In the genomic region with DNA sequence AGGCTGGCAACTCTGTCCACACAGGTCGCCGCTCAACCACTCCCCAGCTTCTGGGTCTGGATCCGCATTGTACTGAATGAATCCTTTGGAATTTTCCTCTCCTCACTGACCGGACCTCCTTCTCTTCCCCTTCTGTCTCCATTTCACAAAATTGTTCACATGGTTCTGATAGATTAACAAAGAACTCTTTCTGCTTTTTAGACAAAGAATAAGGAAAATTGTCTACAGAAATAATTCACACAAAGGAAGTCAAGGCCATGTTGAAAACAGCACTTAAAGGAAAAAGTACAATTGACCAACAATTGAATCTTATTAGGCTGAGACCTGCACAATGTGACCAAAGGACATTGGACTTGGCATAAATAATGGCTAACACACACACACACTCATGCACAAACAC, we compare ENCODE assay signal across 17 cellular contexts.
A peak's percentile ranks its signal among the peaks of the same experiment; 100 is the strongest.
DNase-seq lines count a peak whose midpoint lies in the region; ATAC-seq and TF ChIP-seq lines count a peak whose summit lies in the region.
"Had no signal": no experiment of that assay in that cellular context is flagged by ENCODE, and none has a peak within 500 bp of the region (broad histone marks: within the 10 kb centered on the region; RNA-seq: fewer than 3 reads in every experiment).

No MANE protein-coding gene starts in this region.

- ATAC-seq in sciatic nerve, result peak; percentile 8
- ATAC-seq in HG02884 (IDR thresholded peaks at IDR 0.05; ENCODE audit: unreplicated experiment), result no peak
- ATAC-seq in GM19463 (IDR thresholded peaks at IDR 0.05; ENCODE audit: unreplicated experiment), result no peak
- no peak for ATAC-seq in GM21515 (IDR thresholded peaks at IDR 0.05; ENCODE audit: unreplicated experiment)
- ATAC-seq: GM12878, HCT116, HepG2 had no signal

- H3K4me1 Mint-ChIP-seq in brain, result peaks cover 47% of the 10 kb centered on the region
- H3K4me1 Mint-ChIP-seq: CD4-positive, CD25-positive, alpha-beta regulatory T cell; CD8-positive, alpha-beta memory T cell had no signal

- H3K4me3 Mint-ChIP-seq in brain, result peak overlapping the region in 3 of 5 experiments; percentile 6 to 37 (median 23)
- H3K4me3 Mint-ChIP-seq: CD4-positive, CD25-positive, alpha-beta regulatory T cell; CD8-positive, alpha-beta memory T cell had no signal

- TF ChIP-seq CTCF in brain (conservative IDR thresholded peaks at IDR 0.05), result no peak

- peaks cover 15% of the 10 kb centered on the region for H3K36me3 Mint-ChIP-seq in brain
- H3K36me3 Mint-ChIP-seq: CD4-positive, CD25-positive, alpha-beta regulatory T cell had no signal

- H3K9me3 Mint-ChIP-seq in brain, result peaks cover 32 to 50% (median 36%) of the 10 kb centered on the region in 5 experiments

- H3K27ac Mint-ChIP-seq in brain, result peak overlapping the region in 4 of 5 experiments; percentile 49 to 90 (median 57)
- H3K27ac Mint-ChIP-seq: CD4-positive, CD25-positive, alpha-beta regulatory T cell; CD8-positive, alpha-beta memory T cell; HFFc6 had no signal

- intact Hi-C loops in sciatic nerve (cut with DNase I), result no loop called here
- intact Hi-C loops in posterior cingulate gyrus (cut with DNase I), result no loop called here

- peaks cover 14% of the 10 kb centered on the region for H3K27me3 Mint-ChIP-seq in brain
- H3K27me3 Mint-ChIP-seq: CD4-positive, CD25-positive, alpha-beta regulatory T cell had no signal

- peak; percentile 40 for DNase-seq in foreskin melanocyte
- no peak for DNase-seq in sciatic nerve (ENCODE audit: low spot score)
- no peak for DNase-seq in posterior cingulate gyrus
- DNase-seq: ACHN; CD4-positive, CD25-positive, alpha-beta regulatory T cell; CD8-positive, alpha-beta memory T cell; DMS53; DND-41; EL; HFFc6 had no signal
